ENCODE assay signal across 9 cellular contexts in the genomic region with DNA sequence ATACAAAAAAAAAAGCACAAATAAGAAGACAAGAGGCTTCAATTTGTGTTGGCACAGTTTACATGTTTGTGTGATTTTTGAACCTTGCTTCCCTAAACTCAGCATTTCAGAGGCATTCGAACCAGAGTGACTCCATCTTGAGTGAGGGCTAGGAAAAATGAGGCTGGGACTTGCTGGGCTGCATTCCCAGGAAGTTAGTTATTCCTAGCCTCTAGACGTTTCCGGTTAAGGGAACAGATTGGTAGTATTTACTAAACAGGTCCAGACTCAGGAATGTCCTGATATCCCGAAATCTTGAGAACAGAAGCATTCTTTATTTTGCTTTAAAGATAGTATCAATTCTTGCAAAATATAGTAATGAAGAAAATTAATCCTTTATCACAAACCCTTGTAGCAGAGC. TPM values are rescaled to one million over a fixed set of nuclear protein-coding genes. Genes with fewer than 3 reads are reported as not detected.
"Had no signal": no experiment of that assay in that cellular context is flagged by ENCODE, and none has a peak within 500 bp of the region (broad histone marks: within the 10 kb centered on the region; RNA-seq: fewer than 3 reads in every experiment).

No MANE protein-coding gene starts in this region.

- H3K4me1 ChIP-seq: HAP-1 had no signal

- H2AFZ ChIP-seq: GM23248, GM23338 had no signal

- ATAC-seq: GM23338, HCT116 had no signal

- H3K27ac ChIP-seq: GM23248 had no signal

- H3K4me3 ChIP-seq: GM23248, GM23338, HAP-1 had no signal

- H3K9ac ChIP-seq: GM23248 had no signal

- H3K9me3 ChIP-seq: HAP-1 had no signal

- DNase-seq: GM23248, GOT3, H7, H9, HCEC 1CT, HFFc6 had no signal

- H3K36me3 ChIP-seq: HAP-1 had no signal

RNA-seq across cellular contexts. Expression of gene RIT2, which starts 46.7 kb away (rescaled TPM):
- total RNA-seq: GM23248, HFFc6 had no signal
- polyA plus RNA-seq: GM23248 had no signal
